ENCODE assay signal across 33 cellular contexts in the genomic region with DNA sequence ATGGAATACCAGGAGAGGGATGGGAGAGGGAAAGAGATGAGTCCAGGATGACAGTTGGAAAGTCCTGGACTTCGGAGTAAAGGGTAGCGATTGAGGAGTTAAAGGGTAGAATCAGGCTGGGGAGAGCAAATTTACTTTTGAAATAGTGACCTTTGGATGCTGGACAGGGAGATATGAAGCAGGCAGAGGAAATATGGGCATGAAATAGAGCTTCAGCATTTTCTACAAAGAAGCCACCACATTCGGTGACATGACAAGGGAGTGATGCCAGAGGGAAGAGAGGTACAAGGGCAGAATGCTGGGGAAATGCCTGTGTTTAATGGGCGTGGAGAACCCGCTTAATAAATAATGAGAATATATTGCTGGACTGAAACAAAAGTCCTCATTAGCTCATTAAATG.
"Had no signal": no experiment of that assay in that cellular context is flagged by ENCODE, and none has a peak within 500 bp of the region (broad histone marks: within the 10 kb centered on the region; RNA-seq: fewer than 3 reads in every experiment).

No MANE protein-coding gene starts in this region.

- H3K27ac Mint-ChIP-seq: activated naive CD4-positive, alpha-beta T cell treated with anti-CD3 and anti-CD28 coated beads, Interleukin-2, amount 50 U/mL, for 72 hours; activated T-cell treated with anti-CD3 and anti-CD28 coated beads, Interleukin-2, amount 50 U/mL, for 72 hours; brain had no signal

- H3K4me1 Mint-ChIP-seq: nephron had no signal

- H3K36me3 ChIP-seq: adrenal gland, cardiac muscle cell, left lung, neutrophil, thyroid gland, upper lobe of right lung had no signal

- H3K27me3 ChIP-seq: adrenal gland, cardiac muscle cell, left lung, neutrophil, thyroid gland, upper lobe of right lung had no signal

- DNase-seq: activated CD4-positive, alpha-beta T cell treated with anti-CD3 and anti-CD28 coated beads for 4 hours; activated CD4-positive, alpha-beta T cell treated with anti-CD3 and anti-CD28 coated beads, Interleukin-2, amount 50 U/mL, for 4 hours; activated naive CD4-positive, alpha-beta T cell; activated T-cell treated with anti-CD3 and anti-CD28 coated beads for 4 hours; activated T-cell treated with anti-CD3 and anti-CD28 coated beads, Interleukin-2, amount 50 U/mL, for 72 hours; adrenal gland; aorta; dorsolateral prefrontal cortex; effector memory CD4-positive, alpha-beta T cell; foreskin fibroblast; hippocampal formation; left lung; mucosa of descending colon; stimulated activated CD4-positive, alpha-beta T cell treated with anti-CD3 and anti-CD28 coated beads, Interleukin-12 subunit alpha, Interleukin-12 subunit beta, amount 100 ng/mL, for 4 hours; stimulated activated CD4-positive, alpha-beta T cell treated with anti-CD3 and anti-CD28 coated beads, Interleukin-4, amount 100 ng/mL, for 1 hour; stimulated activated naive CD8-positive, alpha-beta T cell treated with anti-CD3 and anti-CD28 coated beads, Interleukin-15, Interleukin-2, amounts not matched to agents 100 U/mL and 50 U/mL, for 24 hours; T-helper 9 cell; thyroid gland; upper lobe of right lung had no signal

- H3K27ac ChIP-seq: adrenal gland, cardiac muscle cell, coronary artery, left lung, neutrophil, skin epidermis, thyroid gland, upper lobe of right lung, VCaP had no signal

- H3K4me1 ChIP-seq: left lung, thyroid gland, upper lobe of right lung had no signal

- H3K9me3 Mint-ChIP-seq: activated naive CD4-positive, alpha-beta T cell treated with anti-CD3 and anti-CD28 coated beads, Interleukin-2, amount 50 U/mL, for 72 hours had no signal

- FAIRE-seq: endothelial cell of umbilical vein, keratinocyte, TTC549 had no signal

- H3K4me3 Mint-ChIP-seq: activated T-cell treated with anti-CD3 and anti-CD28 coated beads, Interleukin-2, amount 50 U/mL, for 72 hours; brain; nephron had no signal

- H3K9me3 ChIP-seq: adrenal gland, left lung, mucosa of descending colon, neutrophil, thyroid gland, upper lobe of right lung had no signal

- ATAC-seq: activated naive CD4-positive, alpha-beta T cell treated with anti-CD3 and anti-CD28 coated beads, Interleukin-2, amount 50 U/mL, for 72 hours; activated T-cell treated with anti-CD3 and anti-CD28 coated beads, Interleukin-2, amount 50 U/mL, for 72 hours; esophagus mucosa; left lung; mucosa of descending colon; sciatic nerve; stimulated activated naive CD8-positive, alpha-beta T cell treated with anti-CD3 and anti-CD28 coated beads, Interleukin-15, Interleukin-2, amounts not matched to agents 100 U/mL and 50 U/mL, for 24 hours; upper lobe of right lung had no signal

- H3K4me3 ChIP-seq: adrenal gland, cardiac muscle cell, coronary artery, dorsolateral prefrontal cortex, left lung, lung, mucosa of descending colon, skin epidermis, thyroid gland, upper lobe of right lung had no signal
